In genomic region chr4:59553063-59553738, GRCh38 we compare ENCODE assay signal across 8 cellular contexts.
DNase-seq lines count a peak whose midpoint lies in the region; ATAC-seq and TF ChIP-seq lines count a peak whose summit lies in the region.

No MANE protein-coding gene starts in this region.

- H3K27me3 Mint-ChIP-seq in endodermal cell (ENCODE audit: insufficient read depth), result no peaks in the 10 kb centered on the region

- H3K9me3 Mint-ChIP-seq in endodermal cell, result no peaks in the 10 kb centered on the region

- ATAC-seq in GM21723 (IDR thresholded peaks at IDR 0.05; ENCODE audit: unreplicated experiment), result peak; percentile 93

- peak overlapping the region; percentile 45 for H3K4me3 ChIP-seq in MG63
- no peak overlapping the region for H3K4me3 ChIP-seq in endodermal cell (ENCODE audit: low read length)
- H3K4me3 ChIP-seq in WERI-Rb-1 (ENCODE audit: low read depth, low read length), result no peak overlapping the region

- H3K4me1 ChIP-seq in endodermal cell (ENCODE audit: control insufficient read depth, insufficient read depth, low read length), result no peaks in the 10 kb centered on the region

- DNase-seq in EL (peak; percentile 63), MG63 (peak; percentile 19), endodermal cell (no peak), WERI-Rb-1 (no peak), putamen (ENCODE audit: low spot score) (no peak), inferior parietal cortex (ENCODE audit: extremely low spot score) (no peak), GDM1 (lab: John Stamatoyannopoulos, UW) (no peak)

- no peaks in the 10 kb centered on the region for H3K9me3 ChIP-seq in MG63
- no peaks in the 10 kb centered on the region for H3K9me3 ChIP-seq in endodermal cell (ENCODE audit: control insufficient read depth, low read length)
- no peaks in the 10 kb centered on the region for H3K9me3 ChIP-seq in WERI-Rb-1 (ENCODE audit: severe bottlenecking)

- no peak overlapping the region for H3K4me3 Mint-ChIP-seq in endodermal cell

- H3K9ac ChIP-seq in endodermal cell (ENCODE audit: extremely low read depth, low read length, poor library complexity, severe bottlenecking), result no peak overlapping the region

- TF ChIP-seq CTCF in endodermal cell (conservative IDR thresholded peaks at IDR 0.05) (no peak), WERI-Rb-1 (IDR thresholded peaks at IDR 0.05; ENCODE audit: low read depth, low read length) (no peak)

- H3K36me3 ChIP-seq in MG63, result no peaks in the 10 kb centered on the region
- H3K36me3 ChIP-seq in endodermal cell (ENCODE audit: control insufficient read depth, insufficient read depth, low read length), result no peaks in the 10 kb centered on the region
- H3K36me3 ChIP-seq in WERI-Rb-1, result no peaks in the 10 kb centered on the region

- H3K27ac Mint-ChIP-seq in endodermal cell, result peak overlapping the region; percentile 24

- no peaks in the 10 kb centered on the region for H3K36me3 Mint-ChIP-seq in endodermal cell (ENCODE audit: low read depth)

- H3K27me3 ChIP-seq in MG63, result no peaks in the 10 kb centered on the region
- no peaks in the 10 kb centered on the region for H3K27me3 ChIP-seq in endodermal cell (ENCODE audit: control insufficient read depth, insufficient read depth, low read length, poor library complexity, severe bottlenecking)
- H3K27me3 ChIP-seq in WERI-Rb-1 (ENCODE audit: insufficient read depth, low read depth, severe bottlenecking), result no peaks in the 10 kb centered on the region

- H3K27ac ChIP-seq in endodermal cell (ENCODE audit: low read depth, low read length), result no peak overlapping the region
- no peak overlapping the region for H3K27ac ChIP-seq in WERI-Rb-1

- no peaks in the 10 kb centered on the region for H3K4me1 Mint-ChIP-seq in endodermal cell

- 94% methylated on average over 2 of the region's 2 CpGs; no CpG with 5 or more reads in 1 of the 2 experiments for WGBS in endodermal cell (ENCODE audit: insufficient coverage in 1 of 2, insufficient read length in 1 of 2), 2 experiments

Comparison
In these comparisons a context has a peak if more than half of its experiments do, and no peak if none do; other contexts are left out.
1. DNase-seq: peak in EL (single experiment) and MG63 (single experiment); none in endodermal cell (single experiment), WERI-Rb-1 (single experiment), putamen (single experiment), inferior parietal cortex (single experiment) and GDM1 (single experiment).